In the genomic region with DNA sequence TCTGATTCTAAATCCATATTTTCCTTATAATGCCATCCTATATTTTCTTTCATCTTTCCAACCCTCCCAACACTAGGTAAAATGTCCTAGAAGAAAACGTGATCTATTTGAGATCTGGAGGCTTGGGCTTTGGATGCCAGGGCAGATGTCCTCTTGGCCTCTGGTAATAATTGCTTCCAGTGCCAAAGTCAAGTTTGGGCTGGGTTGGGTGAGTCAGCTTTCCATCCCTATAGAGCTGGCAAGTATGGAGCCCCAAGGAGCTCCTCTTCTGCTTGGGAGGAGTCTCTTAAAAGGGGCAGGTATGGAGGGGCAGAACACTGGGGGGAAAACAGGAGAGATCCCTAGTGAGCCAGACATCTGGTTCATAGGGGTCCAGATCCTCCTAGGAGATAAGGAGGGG, we compare ENCODE assay signal across 1 cellular context.
TF ChIP-seq lines count a peak whose summit lies in the region.

No MANE protein-coding gene starts in this region.

TF ChIP-seq in K562, 482 proteins besides CTCF, POLR2A, EP300 and RAD21:
- no peak for TF ChIP-seq HEY1 (CRISPR knock-in tag; IDR thresholded peaks at IDR 0.05; ENCODE audit: borderline replicate concordance)
- no peak for TF ChIP-seq MEIS2 (IDR thresholded peaks at IDR 0.05; ENCODE audit: partially characterized antibody)
- TF ChIP-seq KLF13 (tag; IDR thresholded peaks at IDR 0.05; ENCODE audit: borderline replicate concordance, low read depth): no peak
- TF ChIP-seq MTA2 (IDR thresholded peaks at IDR 0.05; ENCODE audit: low read depth): no peak
- peak; percentile 20; the same call in 1 of the 2 replicates for TF ChIP-seq NFE2 (IDR thresholded peaks at IDR 0.05; ENCODE audit: low read depth)
- TF ChIP-seq BCL6 (CRISPR knock-in tag; IDR thresholded peaks at IDR 0.05): no peak
- TF ChIP-seq OTX1 (CRISPR knock-in tag; IDR thresholded peaks at IDR 0.05): no peak
